ENCODE assay signal across 12 cellular contexts in genomic region chr12:131105351-131105735, GRCh38.
DNase-seq lines count a peak whose midpoint lies in the region; ATAC-seq, FAIRE-seq and TF ChIP-seq lines count a peak whose summit lies in the region.
"Had no signal": no experiment of that assay in that cellular context is flagged by ENCODE, and none has a peak within 500 bp of the region (broad histone marks: within the 10 kb centered on the region; RNA-seq: fewer than 3 reads in every experiment).

No MANE protein-coding gene starts in this region.

- no peak for TF ChIP-seq EP300 in HepG2 (IDR thresholded peaks at IDR 0.05; ENCODE audit: low read depth in 2 of 2, low read length in 2 of 2)
- TF ChIP-seq EP300 in HepG2 (CRISPR knock-in tag; IDR thresholded peaks at IDR 0.05; ENCODE audit: borderline replicate concordance), result no peak

- H3K36me3 ChIP-seq in right lobe of liver (no peaks in the 10 kb centered on the region), HepG2 (replicated peaks in 1 of 2; ENCODE audit: control insufficient read depth in 1 of 2, insufficient read depth in 2 of 2, low read length in 2 of 2) (no peaks in the 10 kb centered on the region), vagina (no peaks in the 10 kb centered on the region), gastrocnemius medialis (no peaks in the 10 kb centered on the region)
- H3K36me3 ChIP-seq: neutrophil had no signal

- CTCF ChIA-PET in HepG2 (lab: Yijun Ruan, JAX; ENCODE audit: low intra/inter-chr PET ratio, low total read pairs), result interaction anchor here (1.3 to 2.2 kb wide), 2 partner anchors 27 to 189 kb away, joined by 9 to 13 read pairs; no protein-coding TSS in a partner anchor

- in situ Hi-C loops in HepG2 (cut with HindIII; ENCODE audit: extremely low pct_ligation_motif_present, low pct_unique_long_range_greater_than_20kb) (loop anchor here (10.0 to 25.0 kb wide), 2 partner anchors 349 to 732 kb away; partner anchors contain the start of gene MMP17), gastrocnemius medialis (cut with MboI; ENCODE audit: low sequenced_read_pairs in 4 of 4) (loop anchor here in 1 of 4 donors (25.0 kb wide), 1 partner anchor 882 kb away; no protein-coding TSS in a partner anchor)

- H3K9ac ChIP-seq in HepG2 (ENCODE audit: insufficient read depth, low read depth, low read length), result no peak overlapping the region

- H3K27ac ChIP-seq in right lobe of liver (no peak overlapping the region), HepG2 (ENCODE audit: extremely low read length, insufficient read depth, low read length) (no peak overlapping the region), angular gyrus (ENCODE audit: low read depth, low read length) (peak overlapping the region; percentile 1), vagina (peak overlapping the region; percentile 57), gastrocnemius medialis (no peak overlapping the region)
- H3K27ac ChIP-seq: body of pancreas, coronary artery, neutrophil had no signal

- no peak overlapping the region for H2AFZ ChIP-seq in HepG2 (ENCODE audit: low read length)

- POLR2A ChIA-PET in HepG2 (lab: Yijun Ruan, JAX), result no interaction called here

- no peak for TF ChIP-seq RAD21 in HepG2 (CRISPR knock-in tag; IDR thresholded peaks at IDR 0.05)

- intact Hi-C loops in right lobe of liver (cut with DNase I), result no loop called here
- intact Hi-C loops in HepG2 (cut with micrococcal nuclease; ENCODE audit: unreplicated experiment), result loop anchor here (10.0 kb wide), 1 partner anchor 729 kb away; no protein-coding TSS in a partner anchor
- intact Hi-C loops in vagina (cut with DNase I), result no loop called here
- intact Hi-C loops in gastrocnemius medialis (cut with DNase I; ENCODE audit: low total_unique reads), result loop anchor here (10.0 kb wide), 1 partner anchor 729 kb away; no protein-coding TSS in a partner anchor

- H3K9me3 Mint-ChIP-seq in nephron progenitor cell, result peaks cover 9% of the 10 kb centered on the region

- H3K27me3 ChIP-seq in right lobe of liver, result no peaks in the 10 kb centered on the region
- peaks cover 0 to 1% of the 10 kb centered on the region in 2 experiments; a peak in 1 of 5 replicates for H3K27me3 ChIP-seq in HepG2 (ENCODE audit: control insufficient read depth in 1 of 2, insufficient read depth in 2 of 2, low read length in 2 of 2)
- no peaks in the 10 kb centered on the region for H3K27me3 ChIP-seq in vagina
- H3K27me3 ChIP-seq in gastrocnemius medialis, result no peaks in the 10 kb centered on the region
- H3K27me3 ChIP-seq: body of pancreas had no signal

- H3K79me2 ChIP-seq in HepG2 (ENCODE audit: insufficient read depth, low read length), result no peaks in the 10 kb centered on the region

- TF ChIP-seq POLR2A in right lobe of liver (IDR thresholded peaks at IDR 0.05) (no peak), HepG2 (IDR thresholded peaks at IDR 0.05; ENCODE audit: insufficient read depth in 1 of 2, low read depth in 2 of 2, low read length in 2 of 2) (no peak), vagina (IDR thresholded peaks at IDR 0.05) (no peak), gastrocnemius medialis (IDR thresholded peaks at IDR 0.05) (no peak)

- DNase-seq in right lobe of liver (peak in 2 of 3 donors; percentile 28 to 36), HepG2 (ENCODE audit: low spot score) (no peak), nephron progenitor cell (no peak), vagina (ENCODE audit: extremely low spot score in 2 of 2) (no peak), kidney glomerular epithelial cell (lab: John Stamatoyannopoulos, UW) (no peak), gastrocnemius medialis (no peak)

- H4K20me1 ChIP-seq in HepG2 (ENCODE audit: insufficient read depth, low read length), result no peaks in the 10 kb centered on the region

- no peak overlapping the region for H3K4me2 ChIP-seq in HepG2 (ENCODE audit: low read depth, low read length)

- no peak overlapping the region for H3K4me3 ChIP-seq in right lobe of liver
- H3K4me3 ChIP-seq in HepG2 (replicated peaks in 1 of 3; ENCODE audit: insufficient read depth in 1 of 3, low read depth in 2 of 3, low read length in 3 of 3), result no peak overlapping the region
- no peak overlapping the region for H3K4me3 ChIP-seq in vagina
- no peak overlapping the region for H3K4me3 ChIP-seq in gastrocnemius medialis
- H3K4me3 ChIP-seq: body of pancreas, coronary artery had no signal

- no peak overlapping the region for H3K4me3 Mint-ChIP-seq in nephron progenitor cell

- no peak for TF ChIP-seq CTCF in right lobe of liver (IDR thresholded peaks at IDR 0.05)
- TF ChIP-seq CTCF in HepG2 (CRISPR knock-in tag; IDR thresholded peaks at IDR 0.05), result no peak
- TF ChIP-seq CTCF in nephron progenitor cell (IDR thresholded peaks at IDR 0.05), result no peak
- no peak for TF ChIP-seq CTCF in vagina (IDR thresholded peaks at IDR 0.05)
- TF ChIP-seq CTCF in gastrocnemius medialis (IDR thresholded peaks at IDR 0.05 in 4 of 5, conservative IDR thresholded peaks at IDR 0.05 in 1 of 5), result no peak

- no peaks in the 10 kb centered on the region for H3K9me3 ChIP-seq in right lobe of liver
- no peaks in the 10 kb centered on the region for H3K9me3 ChIP-seq in HepG2 (ENCODE audit: low read length)
- no peaks in the 10 kb centered on the region for H3K9me3 ChIP-seq in vagina
- no peaks in the 10 kb centered on the region for H3K9me3 ChIP-seq in gastrocnemius medialis
- H3K9me3 ChIP-seq: body of pancreas, neutrophil had no signal

- no peak for FAIRE-seq in HepG2 (lab: Jason Lieb, UNC)

- peaks cover 27% of the 10 kb centered on the region for H3K4me1 Mint-ChIP-seq in nephron progenitor cell

- peak overlapping the region; percentile 64 for H3K27ac Mint-ChIP-seq in nephron progenitor cell

- H3K36me3 Mint-ChIP-seq in nephron progenitor cell (ENCODE audit: low read depth), result no peaks in the 10 kb centered on the region
- H3K36me3 Mint-ChIP-seq: activated naive CD4-positive, alpha-beta T cell treated with anti-CD3 and anti-CD28 coated beads, Interleukin-2, amount 50 U/mL, for 72 hours had no signal

- no TSS peak for BruUV-seq in HepG2 (replicated peaks; lab: Mats Ljungman, UMichigan)

- H3K27me3 Mint-ChIP-seq in nephron progenitor cell (ENCODE audit: low read depth, poor library complexity), result peaks cover 23% of the 10 kb centered on the region

- 96% methylated on average over 3 of the region's 7 CpGs for WGBS in right lobe of liver (ENCODE audit: insufficient coverage, low coverage, low lambda C conversion rate, missing lambda C conversion rate)
- WGBS in HepG2 (ENCODE audit: low lambda C conversion rate), result 94% methylated on average over 4 of the region's 7 CpGs

- H3K4me1 ChIP-seq in right lobe of liver (no peaks in the 10 kb centered on the region), HepG2 (ENCODE audit: insufficient read depth, low read length) (peaks cover 6% of the 10 kb centered on the region; the same call in 1 of the 2 replicates), vagina (peaks cover 5% of the 10 kb centered on the region), gastrocnemius medialis (peaks cover 3 to 5% of the 10 kb centered on the region in 2 donors)

- ATAC-seq in right lobe of liver, result no peak
- ATAC-seq in HepG2, result no peak
- no peak for ATAC-seq in gastrocnemius medialis
- ATAC-seq in HG03342 (IDR thresholded peaks at IDR 0.05; ENCODE audit: unreplicated experiment), result no peak

TF ChIP-seq in HepG2, 621 proteins besides CTCF, POLR2A, EP300 and RAD21 (continues in another document):
- TF ChIP-seq TFDP1 (CRISPR knock-in tag; IDR thresholded peaks at IDR 0.05; ENCODE audit: borderline replicate concordance) (no peak), HNF4A (CRISPR knock-in tag; IDR thresholded peaks at IDR 0.05) (no peak), STAT6 (CRISPR knock-in tag; IDR thresholded peaks at IDR 0.05; ENCODE audit: borderline replicate concordance) (no peak), CEBPG (CRISPR knock-in tag; IDR thresholded peaks at IDR 0.05) (no peak), TBP (CRISPR knock-in tag; IDR thresholded peaks at IDR 0.05) (no peak), YEATS2 (CRISPR knock-in tag; IDR thresholded peaks at IDR 0.05; ENCODE audit: borderline replicate concordance) (no peak), ZNF101 (CRISPR knock-in tag; IDR thresholded peaks at IDR 0.05; ENCODE audit: borderline replicate concordance, low read depth) (no peak), RBM39 (IDR thresholded peaks at IDR 0.05; ENCODE audit: low read depth, low read length, poor library complexity, severe bottlenecking) (no peak), MIER3 (CRISPR knock-in tag; IDR thresholded peaks at IDR 0.05; ENCODE audit: borderline replicate concordance) (no peak), DNMT3B (CRISPR knock-in tag; conservative IDR thresholded peaks at IDR 0.05) (no peak), CENPBD1 (CRISPR knock-in tag; IDR thresholded peaks at IDR 0.05; ENCODE audit: borderline replicate concordance, low read depth) (no peak)

Comparison
In these comparisons a context has a peak if more than half of its experiments do, and no peak if none do; other contexts are left out.
1. DNase-seq: peak in right lobe of liver (2 of 3); none in HepG2 (single experiment), nephron progenitor cell (single experiment), vagina (0 of 2), kidney glomerular epithelial cell (single experiment) and gastrocnemius medialis (0 of 2).
2. intact Hi-C loops: an anchor here in HepG2 (10.0 kb wide) and gastrocnemius medialis (10.0 kb wide); none called in right lobe of liver and vagina.
3. H3K27ac ChIP-seq: peak in angular gyrus (single experiment) and vagina (single experiment); none in right lobe of liver (0 of 3), HepG2 (single experiment) and gastrocnemius medialis (0 of 4).